9 cellular contexts compared by ENCODE assay signal in genomic region chr11:124718801-124719200, GRCh38. TPM values are rescaled to one million over a fixed set of nuclear protein-coding genes. Genes with fewer than 3 reads are reported as not detected.
DNase-seq lines count a peak whose midpoint lies in the region; ATAC-seq and TF ChIP-seq lines count a peak whose summit lies in the region.
"Had no signal": no experiment of that assay in that cellular context is flagged by ENCODE, and none has a peak within 500 bp of the region (broad histone marks: within the 10 kb centered on the region; RNA-seq: fewer than 3 reads in every experiment).

No MANE protein-coding gene starts in this region.

- peaks cover 35% of the 10 kb centered on the region for H3K27me3 Mint-ChIP-seq in Caco-2 (ENCODE audit: insufficient read depth, unreplicated experiment)
- H3K27me3 Mint-ChIP-seq in WTC11 (ENCODE audit: low read depth), result peaks cover 100% of the 10 kb centered on the region
- H3K27me3 Mint-ChIP-seq in naive thymus-derived CD8-positive, alpha-beta T cell, result peaks cover 28 to 60% (median 45%) of the 10 kb centered on the region in 5 donors

- peaks cover 6% of the 10 kb centered on the region for H3K27me3 ChIP-seq in Caco-2 (replicated peaks; ENCODE audit: control insufficient read depth, insufficient read depth, low read length)

- no peak for ATAC-seq in WTC11
- no peak for ATAC-seq in naive thymus-derived CD8-positive, alpha-beta T cell

- no peak for TF ChIP-seq CTCF in Caco-2 (IDR thresholded peaks at IDR 0.05; ENCODE audit: insufficient read depth in 1 of 2, low read depth in 1 of 2, low read length in 1 of 2, severe bottlenecking in 1 of 2, unreplicated experiment in 1 of 2)
- TF ChIP-seq CTCF in WTC11 (IDR thresholded peaks at IDR 0.05), result no peak

- intact Hi-C loops in Caco-2 (cut with micrococcal nuclease; ENCODE audit: unreplicated experiment), result no loop called here

- CTCF ChIA-PET in Caco-2 (lab: Charles Lee) (no interaction called here), WTC11 (lab: Charles Lee) (interaction anchor here (1.0 kb wide), 1 partner anchor 21 kb away, joined by 4 read pairs; the partner anchor contains the start of gene NRGN)

- peak overlapping the region; percentile 71 for H3K4me3 Mint-ChIP-seq in Caco-2 (ENCODE audit: unreplicated experiment)
- peak overlapping the region; percentile 81 for H3K4me3 Mint-ChIP-seq in WTC11
- H3K4me3 Mint-ChIP-seq in naive thymus-derived CD8-positive, alpha-beta T cell, result peak overlapping the region in 6 of 10 donors; percentile 11 to 88 (median 54)
- H3K4me3 Mint-ChIP-seq: activated naive CD4-positive, alpha-beta T cell treated with anti-CD3 and anti-CD28 coated beads, Interleukin-2, amount 10 ng/mL, durations not matched to agents 7 days and 5 days; T-helper 2 cell treated with Interferon-gamma antibody and Interleukin-4, amounts not matched to agents 5 μg/mL and 100 μg/mL, for 36 hours had no signal

- H3K9me3 Mint-ChIP-seq in Caco-2 (ENCODE audit: unreplicated experiment) (no peaks in the 10 kb centered on the region), WTC11 (no peaks in the 10 kb centered on the region)
- H3K9me3 Mint-ChIP-seq in naive thymus-derived CD8-positive, alpha-beta T cell, result peaks cover 0 to 4% (median 0%) of the 10 kb centered on the region in 9 donors
- H3K9me3 Mint-ChIP-seq: activated naive CD4-positive, alpha-beta T cell treated with anti-CD3 and anti-CD28 coated beads, Interleukin-2, amount 10 ng/mL, durations not matched to agents 7 days and 5 days; T-helper 2 cell treated with Interferon-gamma antibody and Interleukin-4, amounts not matched to agents 5 μg/mL and 100 μg/mL, for 36 hours had no signal

- H3K9me3 ChIP-seq in Caco-2, result no peaks in the 10 kb centered on the region
- H3K9me3 ChIP-seq: stomach had no signal

- POLR2A ChIA-PET in Caco-2 (lab: Charles Lee) (no interaction called here), WTC11 (lab: Charles Lee) (no interaction called here)
- POLR2A ChIA-PET in naive thymus-derived CD8-positive, alpha-beta T cell (lab: Charles Lee), result no interaction called here

- H3K36me3 Mint-ChIP-seq in Caco-2 (ENCODE audit: insufficient read depth, unreplicated experiment) (no peaks in the 10 kb centered on the region), WTC11 (no peaks in the 10 kb centered on the region)
- peaks cover 0 to 11% (median 6%) of the 10 kb centered on the region in 3 donors for H3K36me3 Mint-ChIP-seq in naive thymus-derived CD8-positive, alpha-beta T cell
- H3K36me3 Mint-ChIP-seq: activated naive CD4-positive, alpha-beta T cell treated with anti-CD3 and anti-CD28 coated beads, Interleukin-2, amount 10 ng/mL, durations not matched to agents 7 days and 5 days had no signal

- H3K27ac Mint-ChIP-seq in Caco-2 (ENCODE audit: unreplicated experiment) (no peak overlapping the region), WTC11 (no peak overlapping the region)
- no peak overlapping the region for H3K27ac Mint-ChIP-seq in naive thymus-derived CD8-positive, alpha-beta T cell
- H3K27ac Mint-ChIP-seq: activated naive CD4-positive, alpha-beta T cell treated with anti-CD3 and anti-CD28 coated beads, Interleukin-2, amount 10 ng/mL, durations not matched to agents 7 days and 5 days; T-helper 2 cell treated with Interferon-gamma antibody and Interleukin-4, amounts not matched to agents 5 μg/mL and 100 μg/mL, for 36 hours had no signal

- BruUV-seq in Caco-2 (replicated peaks; lab: Mats Ljungman, UMichigan), result no TSS peak

- H3K36me3 ChIP-seq in Caco-2 (ENCODE audit: control insufficient read depth, insufficient read depth, low read length), result no peaks in the 10 kb centered on the region
- H3K36me3 ChIP-seq: stomach had no signal

- H3K4me1 ChIP-seq in Caco-2, result peaks cover 4% of the 10 kb centered on the region; the same call in 1 of the 2 replicates

- DNase-seq in Caco-2, result no peak
- no peak for DNase-seq in WTC11 (ENCODE audit: low spot score)
- no peak for DNase-seq in naive thymus-derived CD8-positive, alpha-beta T cell
- DNase-seq in stimulated activated CD4-positive, alpha-beta T cell treated with anti-CD3 and anti-CD28 coated beads, Interleukin-2, amount 100 ng/mL, for 48 hours, result no peak
- no peak for DNase-seq in DMS53 (lab: John Stamatoyannopoulos, UW)
- no peak for DNase-seq in NCI-H69 (lab: John Stamatoyannopoulos, UW)
- DNase-seq: stomach had no signal

- H3K4me3 ChIP-seq in Caco-2 (ENCODE audit: low read depth, low read length), result no peak overlapping the region

- H3K4me1 Mint-ChIP-seq in Caco-2 (ENCODE audit: low read depth, unreplicated experiment) (no peaks in the 10 kb centered on the region), WTC11 (peaks cover 46% of the 10 kb centered on the region)
- peaks cover 28 to 48% (median 29%) of the 10 kb centered on the region in 4 donors for H3K4me1 Mint-ChIP-seq in naive thymus-derived CD8-positive, alpha-beta T cell

TF ChIP-seq in WTC11, 78 proteins besides CTCF, POLR2A, EP300 and RAD21:
- TF ChIP-seq RORB (CRISPR knock-in tag; IDR thresholded peaks at IDR 0.05), result no peak
- TF ChIP-seq TP53 (CRISPR knock-in tag; IDR thresholded peaks at IDR 0.05), result no peak
- no peak for TF ChIP-seq GTF2I (CRISPR knock-in tag; conservative IDR thresholded peaks at IDR 0.05)
- no peak for TF ChIP-seq HMGA2 (CRISPR knock-in tag; IDR thresholded peaks at IDR 0.05)
- no peak for TF ChIP-seq NFE2L1 (CRISPR knock-in tag; IDR thresholded peaks at IDR 0.05)
- no peak for TF ChIP-seq PRRX2 (CRISPR knock-in tag; IDR thresholded peaks at IDR 0.05)
- TF ChIP-seq ZNF416 (CRISPR knock-in tag; IDR thresholded peaks at IDR 0.05), result no peak
- TF ChIP-seq FOXP1 (CRISPR knock-in tag; IDR thresholded peaks at IDR 0.05; ENCODE audit: borderline replicate concordance), result no peak
- no peak for TF ChIP-seq ZMAT4 (CRISPR knock-in tag; IDR thresholded peaks at IDR 0.05)
- TF ChIP-seq ZNF138 (CRISPR knock-in tag; conservative IDR thresholded peaks at IDR 0.05), result no peak
- no peak for TF ChIP-seq GABPB1 (CRISPR knock-in tag; IDR thresholded peaks at IDR 0.05)
- no peak for TF ChIP-seq E2F5 (CRISPR knock-in tag; IDR thresholded peaks at IDR 0.05)
- TF ChIP-seq NFATC4 (CRISPR knock-in tag; IDR thresholded peaks at IDR 0.05), result no peak
- TF ChIP-seq MLX (CRISPR knock-in tag; IDR thresholded peaks at IDR 0.05), result no peak
- TF ChIP-seq ATF3 (CRISPR knock-in tag; conservative IDR thresholded peaks at IDR 0.05), result no peak
- TF ChIP-seq IRF2 (CRISPR knock-in tag; IDR thresholded peaks at IDR 0.05; ENCODE audit: borderline replicate concordance, low read depth), result no peak
TF ChIP-seq in WTC11: peak in this region for 0.

RNA-seq across cellular contexts. Expression of gene NRGN, which starts 20.9 kb away (rescaled TPM):
- total RNA-seq in Caco-2 (2022) (5.7 and 7.8 TPM in 2 replicates), WTC11 (2021) (1.9 to 2.9 TPM (median 2.5 TPM) in 3 replicates)
- total RNA-seq in naive thymus-derived CD8-positive, alpha-beta T cell, result under 1 TPM; 0.68 to 0.69 TPM
- under 1 TPM in 2 of 3 donors, not detected in 1; 0.14 to 0.20 TPM for polyA plus RNA-seq in naive thymus-derived CD8-positive, alpha-beta T cell

RNA-seq across cellular contexts. Expression of gene VSIG2, which starts 33.3 kb away (rescaled TPM):
- 0.28 TPM in 1 of 2 replicates, not detected in the other for total RNA-seq in Caco-2 (2022)
- 0.46 to 0.79 TPM (median 0.71 TPM) in 3 replicates for total RNA-seq in WTC11 (2021)
- 1 to 10 TPM; 1.8 to 2.0 TPM for total RNA-seq in naive thymus-derived CD8-positive, alpha-beta T cell
- under 1 TPM; 0.28 to 0.44 (median 0.34) TPM for polyA plus RNA-seq in naive thymus-derived CD8-positive, alpha-beta T cell

RNA-seq across cellular contexts. Expression of gene ESAM, which starts 43.3 kb away (rescaled TPM):
- 5.3 and 6.1 TPM in 2 replicates for total RNA-seq in Caco-2 (2022)
- 0.44 to 0.64 TPM (median 0.48 TPM) in 3 replicates for total RNA-seq in WTC11 (2021)
- total RNA-seq in naive thymus-derived CD8-positive, alpha-beta T cell, result 1 to 10 TPM; 2.8 to 3.0 TPM
- polyA plus RNA-seq in naive thymus-derived CD8-positive, alpha-beta T cell, result 1 to 10 TPM; 1.9 to 2.6 (median 2.5) TPM

RNA-seq across cellular contexts. Expression of gene SPA17, which starts 45.1 kb away (rescaled TPM):
- total RNA-seq in Caco-2 (2022) (3.7 and 4.2 TPM in 2 replicates), WTC11 (2021) (3.5 to 3.8 TPM (median 3.5 TPM) in 3 replicates)
- total RNA-seq in naive thymus-derived CD8-positive, alpha-beta T cell, result under 1 TPM; 0.36 to 0.73 TPM
- 1 to 10 TPM; 1.2 to 2.5 (median 1.7) TPM for polyA plus RNA-seq in naive thymus-derived CD8-positive, alpha-beta T cell

RNA-seq across cellular contexts. Expression of gene SIAE, which starts 45.3 kb away (rescaled TPM):
- total RNA-seq in Caco-2 (2022) (33.7 and 34.1 TPM in 2 replicates), WTC11 (2021) (4.4 to 4.9 TPM (median 4.8 TPM) in 3 replicates)
- 1 to 10 TPM; 8.8 to 9.3 TPM for total RNA-seq in naive thymus-derived CD8-positive, alpha-beta T cell
- polyA plus RNA-seq in naive thymus-derived CD8-positive, alpha-beta T cell, result 1 to 10 TPM; 3.2 to 5.8 (median 4.2) TPM
